In genomic region chr6:90538651-90539050, GRCh38 we compare ENCODE assay signal across 17 cellular contexts. TPM values are rescaled to one million over a fixed set of nuclear protein-coding genes. Genes with fewer than 3 reads are reported as not detected.
DNase-seq lines count a peak whose midpoint lies in the region; ATAC-seq, FAIRE-seq and TF ChIP-seq lines count a peak whose summit lies in the region.
"Had no signal": no experiment of that assay in that cellular context is flagged by ENCODE, and none has a peak within 500 bp of the region (broad histone marks: within the 10 kb centered on the region; RNA-seq: fewer than 3 reads in every experiment).

No MANE protein-coding gene starts in this region.

- no peak for TF ChIP-seq EP300 in tibial nerve (IDR thresholded peaks at IDR 0.05)

- H3K4me3 ChIP-seq in OCI-LY7 (ENCODE audit: low read depth, low read length, poor library complexity, severe bottlenecking) (no peak overlapping the region), tibial nerve (no peak overlapping the region)

- TF ChIP-seq CTCF in D721Med (IDR thresholded peaks at IDR 0.05; ENCODE audit: insufficient read depth, missing control alignments) (no peak), OCI-LY7 (conservative IDR thresholded peaks at IDR 0.05; ENCODE audit: low read length) (no peak), nephron progenitor cell (IDR thresholded peaks at IDR 0.05) (no peak), tibial nerve (IDR thresholded peaks at IDR 0.05) (no peak)

- H3K4me3 Mint-ChIP-seq in nephron progenitor cell (no peak overlapping the region), immature natural killer cell (no peak overlapping the region)
- H3K4me3 Mint-ChIP-seq: activated naive CD4-positive, alpha-beta T cell treated with anti-CD3 and anti-CD28 coated beads, Interleukin-2, amount 50 U/mL, for 24 hours; T-cell had no signal

- peaks cover 17% of the 10 kb centered on the region for H3K36me3 Mint-ChIP-seq in nephron progenitor cell (ENCODE audit: low read depth)
- peaks cover 12 to 27% (median 16%) of the 10 kb centered on the region in 3 donors for H3K36me3 Mint-ChIP-seq in immature natural killer cell

- TF ChIP-seq POLR2A in erythroblast (IDR thresholded peaks at IDR 0.05; ENCODE audit: low read length) (no peak), tibial nerve (IDR thresholded peaks at IDR 0.05) (no peak)

- H3K27ac ChIP-seq in OCI-LY7 (ENCODE audit: low read depth, low read length, poor library complexity, severe bottlenecking) = no peak overlapping the region
- H3K27ac ChIP-seq in tibial nerve = no peak overlapping the region
- H3K27ac ChIP-seq: epithelial cell of prostate had no signal

- WGBS in tibial nerve, 2 donors = 40 to 55% methylated on average over 3 of the region's 3 CpGs

- H3K9me3 ChIP-seq in OCI-LY7 (ENCODE audit: low read length) = no peaks in the 10 kb centered on the region
- no peaks in the 10 kb centered on the region for H3K9me3 ChIP-seq in tibial nerve

- no peak for DNase-seq in D721Med (ENCODE audit: insufficient read length, low spot score)
- no peak for DNase-seq in OCI-LY7 (ENCODE audit: low spot score)
- peak; percentile 2 to 33 for DNase-seq in erythroblast (lab: John Stamatoyannopoulos, UW)
- DNase-seq in nephron progenitor cell = no peak
- no peak for DNase-seq in tibial nerve (ENCODE audit: low spot score in 2 of 2)
- DNase-seq in immature natural killer cell = no peak
- no peak for DNase-seq in left lobe of liver (ENCODE audit: low spot score)
- DNase-seq: DMS53; NCI-H1694; NCI-H510A treated with DMSO at 0.1 percent for 48 hours; stimulated activated CD4-positive, alpha-beta T cell treated with anti-CD3 and anti-CD28 coated beads, Interleukin-12 subunit alpha, Interleukin-12 subunit beta, amount 100 ng/mL, for 4 hours; T-cell had no signal

- POLR2A ChIA-PET in OCI-LY7 (lab: Charles Lee) = interaction anchor here (0.6 to 0.8 kb wide), 2 partner anchors 20 to 298 kb away, joined by 3 to 4 read pairs; no protein-coding TSS in a partner anchor

- H2AFZ ChIP-seq in OCI-LY7 (ENCODE audit: low read length) = no peak overlapping the region

- H3K4me1 ChIP-seq in OCI-LY7 (ENCODE audit: insufficient read depth, low read length, poor library complexity, severe bottlenecking) = peaks cover 18% of the 10 kb centered on the region
- no peaks in the 10 kb centered on the region for H3K4me1 ChIP-seq in tibial nerve

- no peaks in the 10 kb centered on the region for H4K20me1 ChIP-seq in OCI-LY7 (ENCODE audit: insufficient read depth, low read length)

- H3K4me2 ChIP-seq in OCI-LY7 (ENCODE audit: low read length) = peak overlapping the region; percentile 44

- H3K27me3 ChIP-seq in tibial nerve = no peaks in the 10 kb centered on the region

- H3K4me1 Mint-ChIP-seq in nephron progenitor cell (peaks cover 24% of the 10 kb centered on the region), immature natural killer cell (peaks cover 13% of the 10 kb centered on the region in 2 donors)
- H3K4me1 Mint-ChIP-seq: activated naive CD4-positive, alpha-beta T cell treated with anti-CD3 and anti-CD28 coated beads, Interleukin-2, amount 50 U/mL, for 24 hours had no signal

- H3K79me2 ChIP-seq in OCI-LY7 (ENCODE audit: insufficient read depth, low read depth, low read length) = no peaks in the 10 kb centered on the region

- H3K27ac Mint-ChIP-seq in nephron progenitor cell (peak overlapping the region; percentile 4), immature natural killer cell (no peak overlapping the region)
- H3K27ac Mint-ChIP-seq: activated naive CD4-positive, alpha-beta T cell treated with anti-CD3 and anti-CD28 coated beads, Interleukin-2, amount 50 U/mL, for 24 hours; T-cell had no signal

- no peak for ATAC-seq in left lobe of liver
- no peak for ATAC-seq in HG03039 (IDR thresholded peaks at IDR 0.05; ENCODE audit: unreplicated experiment)
- ATAC-seq: HCT116, Panc1, T-cell had no signal

- H3K36me3 ChIP-seq in OCI-LY7 (ENCODE audit: insufficient read depth, low read length) = peaks cover 20% of the 10 kb centered on the region; the same call in 1 of the 2 replicates
- H3K36me3 ChIP-seq in tibial nerve = peaks cover 0 to 19% (median 0%) of the 10 kb centered on the region in 3 donors

- H3K9me2 ChIP-seq in OCI-LY7 (ENCODE audit: insufficient read depth, low read length) = no peaks in the 10 kb centered on the region

- peak; percentile 63 for FAIRE-seq in D721Med (lab: Jason Lieb, UNC)

- H3K9me3 Mint-ChIP-seq in nephron progenitor cell (no peaks in the 10 kb centered on the region), immature natural killer cell (no peaks in the 10 kb centered on the region)
- H3K9me3 Mint-ChIP-seq: activated naive CD4-positive, alpha-beta T cell treated with anti-CD3 and anti-CD28 coated beads, Interleukin-2, amount 50 U/mL, for 24 hours; T-cell had no signal

- no peaks in the 10 kb centered on the region for H3K27me3 Mint-ChIP-seq in nephron progenitor cell (ENCODE audit: low read depth, poor library complexity)
- peaks cover 0 to 1% (median 0%) of the 10 kb centered on the region in 3 donors for H3K27me3 Mint-ChIP-seq in immature natural killer cell (ENCODE audit: low read depth in 3 of 3)
- H3K27me3 Mint-ChIP-seq: activated naive CD4-positive, alpha-beta T cell treated with anti-CD3 and anti-CD28 coated beads, Interleukin-2, amount 50 U/mL, for 24 hours; T-cell had no signal

- no TSS peak for BruUV-seq in OCI-LY7 (replicated peaks; lab: Mats Ljungman, UMichigan)

- intact Hi-C loops in OCI-LY7 (cut with micrococcal nuclease; ENCODE audit: unreplicated experiment) = no loop called here

- CTCF ChIA-PET in OCI-LY7 (lab: Charles Lee; ENCODE audit: unreplicated experiment) = no interaction called here

RNA-seq across cellular contexts. Expression of gene MAP3K7, which starts 48.2 kb away (rescaled TPM):
- total RNA-seq in OCI-LY7 (2014; rRNA removed; shearing (Covaris generic)) = 25.6 and 29.5 TPM in 2 replicates
- total RNA-seq in OCI-LY7 (2022) = 45.7 and 46.3 TPM in 2 replicates
- 10 to 100 TPM; 25.2 to 35.4 (median 30.6) TPM for total RNA-seq in tibial nerve
- 10 to 100 TPM; 15.7 to 26.4 (median 24.8) TPM for polyA plus RNA-seq in immature natural killer cell
- total RNA-seq in left lobe of liver = 7.0 TPM

Comparison
In these comparisons a context has a peak if more than half of its experiments do, and no peak if none do; other contexts are left out.
1. DNase-seq: peak in erythroblast (2 of 2); none in D721Med (single experiment), OCI-LY7 (single experiment), nephron progenitor cell (single experiment), tibial nerve (0 of 2), immature natural killer cell (0 of 3) and left lobe of liver (single experiment).